ENCODE assay signal across 18 cellular contexts in genomic region chr5:401216-402034, GRCh38. TPM values are rescaled to one million over a fixed set of nuclear protein-coding genes. Genes with fewer than 3 reads are reported as not detected.
A peak's percentile ranks its signal among the peaks of the same experiment; 100 is the strongest.
DNase-seq lines count a peak whose midpoint lies in the region; ATAC-seq and TF ChIP-seq lines count a peak whose summit lies in the region.
"Had no signal": no experiment of that assay in that cellular context is flagged by ENCODE, and none has a peak within 500 bp of the region (broad histone marks: within the 10 kb centered on the region; RNA-seq: fewer than 3 reads in every experiment).

No MANE protein-coding gene starts in this region.

- H3K27ac Mint-ChIP-seq in activated T-helper 2 cell treated with anti-CD3 and anti-CD28 coated beads, Interferon-gamma antibody, Interleukin-2, Interleukin-4, amounts not matched to agents 10 μg/mL and 5 μg/mL and 100 μg/mL, durations not matched to agents 14 hours and 24 hours and 36 hours = no peak overlapping the region
- peak overlapping the region; percentile 11 for H3K27ac Mint-ChIP-seq in mesothelial cell of epicardium
- H3K27ac Mint-ChIP-seq: CD4-positive, alpha-beta memory T cell had no signal

- WGBS in urinary bladder = 93% methylated on average over 23 of the region's 23 CpGs

- no peak for ATAC-seq in GM21717 (IDR thresholded peaks at IDR 0.05; ENCODE audit: unreplicated experiment)
- ATAC-seq: HepG2, psoas muscle had no signal

- DNase-seq in cardiac septum (ENCODE audit: low spot score) = peak; percentile 36
- no peak for DNase-seq in left ventricle myocardium inferior
- peak; percentile 8 for DNase-seq in activated T-helper 2 cell treated with anti-CD3 and anti-CD28 coated beads, Interferon-gamma antibody, Interleukin-2, Interleukin-4, amounts not matched to agents 10 μg/mL and 5 μg/mL and 100 μg/mL, durations not matched to agents 14 hours and 24 hours and 36 hours (ENCODE audit: low spot score)
- DNase-seq in mesothelial cell of epicardium (ENCODE audit: low spot score in 2 of 2, unreplicated experiment in 2 of 2) = peak in 1 of 2 experiments; percentile 36
- DNase-seq in NCI-H1417 (lab: John Stamatoyannopoulos, UW) = no peak
- no peak for DNase-seq in activated CD4-positive, alpha-beta T cell treated with anti-CD3 and anti-CD28 coated beads for 48 hours
- DNase-seq: CD4-positive, alpha-beta memory T cell; hypothalamus; mesendoderm; NCI-H1436 treated with DMSO at 0.1 percent for 48 hours; psoas muscle; SHP77 treated with DMSO at 0.1 percent for 48 hours; stimulated activated CD4-positive, alpha-beta T cell treated with anti-CD3 and anti-CD28 coated beads, Interleukin-4, amount 100 ng/mL, for 4 hours had no signal

- H3K27ac ChIP-seq in left ventricle myocardium inferior (replicated peaks) (no peak overlapping the region), urinary bladder (ENCODE audit: low read depth) (peak overlapping the region; percentile 83)
- H3K27ac ChIP-seq: cardiac muscle cell, psoas muscle, VCaP had no signal

- H3K4me1 Mint-ChIP-seq in activated T-helper 2 cell treated with anti-CD3 and anti-CD28 coated beads, Interferon-gamma antibody, Interleukin-2, Interleukin-4, amounts not matched to agents 10 μg/mL and 5 μg/mL and 100 μg/mL, durations not matched to agents 14 hours and 24 hours and 36 hours (ENCODE audit: low read depth) = peaks cover 30% of the 10 kb centered on the region
- peaks cover 29% of the 10 kb centered on the region for H3K4me1 Mint-ChIP-seq in mesothelial cell of epicardium
- H3K4me1 Mint-ChIP-seq: CD4-positive, alpha-beta memory T cell had no signal

- intact Hi-C loops in cardiac septum (cut with DNase I) (no loop called here), left ventricle myocardium inferior (cut with micrococcal nuclease) (no loop called here)
- intact Hi-C loops in activated T-helper 2 cell treated with anti-CD3 and anti-CD28 coated beads, Interferon-gamma antibody, Interleukin-2, Interleukin-4, amounts not matched to agents 10 μg/mL and 5 μg/mL and 100 μg/mL, durations not matched to agents 14 hours and 24 hours and 36 hours (cut with micrococcal nuclease) = no loop called here

- H3K4me3 ChIP-seq in left ventricle myocardium inferior (no peak overlapping the region), urinary bladder (ENCODE audit: low read depth, low read length) (no peak overlapping the region)
- H3K4me3 ChIP-seq: cardiac muscle cell, psoas muscle had no signal

- no peaks in the 10 kb centered on the region for H3K9me3 ChIP-seq in left ventricle myocardium inferior (replicated peaks)
- H3K9me3 ChIP-seq: psoas muscle had no signal

- TF ChIP-seq CTCF in left ventricle myocardium inferior (IDR thresholded peaks at IDR 0.05; ENCODE audit: borderline replicate concordance) (no peak), mesothelial cell of epicardium (IDR thresholded peaks at IDR 0.05; ENCODE audit: unreplicated experiment) (no peak)

- no peak overlapping the region for H3K4me3 Mint-ChIP-seq in activated T-helper 2 cell treated with anti-CD3 and anti-CD28 coated beads, Interferon-gamma antibody, Interleukin-2, Interleukin-4, amounts not matched to agents 10 μg/mL and 5 μg/mL and 100 μg/mL, durations not matched to agents 14 hours and 24 hours and 36 hours (ENCODE audit: low read depth)
- no peak overlapping the region for H3K4me3 Mint-ChIP-seq in mesothelial cell of epicardium
- H3K4me3 Mint-ChIP-seq: CD4-positive, alpha-beta memory T cell had no signal

- H3K36me3 ChIP-seq in left ventricle myocardium inferior (no peaks in the 10 kb centered on the region), urinary bladder (ENCODE audit: insufficient read depth) (no peaks in the 10 kb centered on the region)
- H3K36me3 ChIP-seq: cardiac muscle cell had no signal

- H3K36me3 Mint-ChIP-seq in activated T-helper 2 cell treated with anti-CD3 and anti-CD28 coated beads, Interferon-gamma antibody, Interleukin-2, Interleukin-4, amounts not matched to agents 10 μg/mL and 5 μg/mL and 100 μg/mL, durations not matched to agents 14 hours and 24 hours and 36 hours (ENCODE audit: low read depth) = peaks cover 58% of the 10 kb centered on the region
- H3K36me3 Mint-ChIP-seq in mesothelial cell of epicardium = peaks cover 6% of the 10 kb centered on the region
- H3K36me3 Mint-ChIP-seq: CD4-positive, alpha-beta memory T cell had no signal

- H3K4me1 ChIP-seq in left ventricle myocardium inferior (peaks cover 20% of the 10 kb centered on the region), urinary bladder (ENCODE audit: insufficient read depth) (no peaks in the 10 kb centered on the region)

- no peaks in the 10 kb centered on the region for H3K9me3 Mint-ChIP-seq in activated T-helper 2 cell treated with anti-CD3 and anti-CD28 coated beads, Interferon-gamma antibody, Interleukin-2, Interleukin-4, amounts not matched to agents 10 μg/mL and 5 μg/mL and 100 μg/mL, durations not matched to agents 14 hours and 24 hours and 36 hours
- peaks cover 5% of the 10 kb centered on the region for H3K9me3 Mint-ChIP-seq in mesothelial cell of epicardium

- no peaks in the 10 kb centered on the region for H3K27me3 Mint-ChIP-seq in activated T-helper 2 cell treated with anti-CD3 and anti-CD28 coated beads, Interferon-gamma antibody, Interleukin-2, Interleukin-4, amounts not matched to agents 10 μg/mL and 5 μg/mL and 100 μg/mL, durations not matched to agents 14 hours and 24 hours and 36 hours (ENCODE audit: low read depth)
- H3K27me3 Mint-ChIP-seq in mesothelial cell of epicardium (ENCODE audit: low read depth) = peaks cover 10% of the 10 kb centered on the region

- peaks cover 7% of the 10 kb centered on the region for H3K27me3 ChIP-seq in left ventricle myocardium inferior (ENCODE audit: low read depth)
- H3K27me3 ChIP-seq: cardiac muscle cell had no signal

RNA-seq across cellular contexts. Expression of gene EXOC3, which starts 41.6 kb away (rescaled TPM):
- total RNA-seq in cardiac septum = 42.9 TPM
- 46.2 TPM for total RNA-seq in left ventricle myocardium inferior
- total RNA-seq in activated T-helper 2 cell treated with anti-CD3 and anti-CD28 coated beads, Interferon-gamma antibody, Interleukin-2, Interleukin-4, amounts not matched to agents 10 μg/mL and 5 μg/mL and 100 μg/mL, durations not matched to agents 14 hours and 24 hours and 36 hours = 62.3 and 66.4 TPM in 2 replicates
- 70.4 to 73.5 TPM (median 71.2 TPM) in 3 replicates for total RNA-seq in mesothelial cell of epicardium
- total RNA-seq in urinary bladder = 31.7 TPM
- polyA plus RNA-seq in urinary bladder = 61.4 TPM

Comparison
In these comparisons a context has a peak if more than half of its experiments do, and no peak if none do; other contexts are left out.
1. DNase-seq: peak in cardiac septum (single experiment) and activated T-helper 2 cell treated with anti-CD3 and anti-CD28 coated beads, Interferon-gamma antibody, Interleukin-2, Interleukin-4, amounts not matched to agents 10 μg/mL and 5 μg/mL and 100 μg/mL, durations not matched to agents 14 hours and 24 hours and 36 hours (single experiment); none in left ventricle myocardium inferior (single experiment), NCI-H1417 (0 of 3) and activated CD4-positive, alpha-beta T cell treated with anti-CD3 and anti-CD28 coated beads for 48 hours (single experiment).